In genomic region chr15:64694816-64695215, GRCh38 we compare ENCODE assay signal across 1 cellular context.
TF ChIP-seq lines count a peak whose summit lies in the region.

No MANE protein-coding gene starts in this region.

TF ChIP-seq in IMR-90, 13 proteins besides CTCF, POLR2A, EP300 and RAD21 (continued from another document):
- TF ChIP-seq ELK1 (IDR thresholded peaks at IDR 0.05; ENCODE audit: borderline replicate concordance, low read depth, low read length): no peak
- no peak for TF ChIP-seq USF2 (IDR thresholded peaks at IDR 0.05; ENCODE audit: low read depth, low read length)
TF ChIP-seq in IMR-90: peak in this region for 0.
